ENCODE assay signal across 8 cellular contexts in the genomic region with DNA sequence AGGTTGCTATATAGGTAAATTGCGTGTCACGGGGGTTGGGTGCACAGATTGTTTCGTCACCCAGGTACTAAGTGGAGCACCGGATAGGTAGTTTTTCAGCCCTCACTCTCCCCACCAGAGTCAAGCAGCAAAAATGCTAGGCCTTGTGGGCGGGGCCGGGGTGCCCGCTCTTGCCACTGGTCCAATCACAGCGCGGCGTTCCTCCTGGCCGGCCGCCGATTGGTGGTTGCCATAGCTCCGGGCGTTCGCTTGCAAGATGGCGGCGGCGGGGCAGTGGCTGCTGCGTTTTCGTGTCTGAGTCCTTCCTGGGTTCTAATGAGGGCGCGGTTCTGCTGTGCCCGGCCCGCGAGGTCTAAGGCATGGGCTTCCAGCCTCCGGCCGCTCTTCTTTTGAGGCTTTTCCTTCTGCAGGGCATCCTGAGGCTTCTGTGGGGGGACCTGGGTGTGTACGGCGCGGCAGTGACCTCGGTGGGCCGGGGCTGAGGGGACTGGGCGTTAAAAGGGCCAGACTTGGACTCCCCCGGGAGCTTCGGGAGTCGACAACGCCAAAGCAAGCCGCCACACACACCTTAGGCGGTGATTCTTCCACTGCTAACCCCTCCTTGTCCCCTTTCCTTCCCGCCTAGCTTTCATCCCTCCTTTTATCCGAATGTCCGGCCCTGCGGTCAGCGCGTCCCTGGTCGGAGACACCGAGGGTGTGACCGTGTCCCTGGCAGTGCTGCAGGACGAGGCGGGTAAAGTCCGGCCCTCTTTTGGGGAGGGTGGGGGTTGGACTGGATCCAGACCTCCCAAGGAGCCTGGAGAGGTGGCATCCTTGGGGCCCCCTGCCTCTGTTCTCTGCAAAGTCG.
DNase-seq lines count a peak whose midpoint lies in the region; ATAC-seq lines count a peak whose summit lies in the region.

A gene (plus strand): TSS at position 232 of the 847 bp plus-strand sequence. CDS start 128 bp downstream, at position 360.

- no peaks in the 10 kb centered on the region for H3K27me3 Mint-ChIP-seq in effector memory CD8-positive, alpha-beta T cell
- no peaks in the 10 kb centered on the region for H3K27me3 Mint-ChIP-seq in memory B cell

- H3K9me3 Mint-ChIP-seq in effector memory CD8-positive, alpha-beta T cell = no peaks in the 10 kb centered on the region
- H3K9me3 Mint-ChIP-seq in memory B cell = no peaks in the 10 kb centered on the region

- H3K27ac Mint-ChIP-seq in effector memory CD8-positive, alpha-beta T cell = peak within 1 kb of the TSS; percentile 82 to 92
- peak within 1 kb of the TSS; percentile 31 for H3K27ac Mint-ChIP-seq in memory B cell

- H3K4me1 Mint-ChIP-seq in effector memory CD8-positive, alpha-beta T cell (ENCODE audit: low read depth in 2 of 2) = peaks cover 13% of the 10 kb centered on the region in 2 donors
- H3K4me1 Mint-ChIP-seq in memory B cell = peaks cover 11% of the 10 kb centered on the region

- H3K36me3 Mint-ChIP-seq in effector memory CD8-positive, alpha-beta T cell (ENCODE audit: insufficient read depth) = peaks cover 12% of the 10 kb centered on the region
- peaks cover 10% of the 10 kb centered on the region for H3K36me3 Mint-ChIP-seq in memory B cell

- ATAC-seq in GM21360 (IDR thresholded peaks at IDR 0.05; ENCODE audit: unreplicated experiment) = peak; percentile 99
- peak; percentile 100 for ATAC-seq in effector memory CD8-positive, alpha-beta T cell (replicated peaks)
- ATAC-seq in memory B cell (ENCODE audit: low read depth) = peak; percentile 100

- DNase-seq in CMK (ENCODE audit: low read depth) = peak; percentile 72
- DNase-seq in HS-5 (ENCODE audit: low read depth) = peak; percentile 64
- peak; percentile 43 for DNase-seq in NK-92 (lab: John Stamatoyannopoulos, UW; ENCODE audit: unreplicated experiment)
- peak; percentile 85 to 91 for DNase-seq in activated CD8-positive, alpha-beta memory T cell treated with anti-CD3 and anti-CD28 coated beads for 1 hour (ENCODE audit: extremely low read depth in 1 of 2, low read depth in 1 of 2)
- peak; percentile 91 to 92 (median 91) for DNase-seq in effector memory CD8-positive, alpha-beta T cell
- DNase-seq in memory B cell (ENCODE audit: low spot score in 2 of 2) = peak; percentile 84 to 89
- DNase-seq in stimulated activated CD4-positive, alpha-beta T cell treated with anti-CD3 and anti-CD28 coated beads, TNF-alpha, amount 100 ng/mL, for 48 hours (ENCODE audit: low read depth in 3 of 3) = peak; percentile 91 to 95 (median 92)

- peak within 1 kb of the TSS; percentile 86 to 92 for H3K4me3 Mint-ChIP-seq in effector memory CD8-positive, alpha-beta T cell
- H3K4me3 Mint-ChIP-seq in memory B cell = peak within 1 kb of the TSS; percentile 86

Comparison
In these comparisons a context has a peak if more than half of its experiments do, and no peak if none do; other contexts are left out.
1. Peak in every context shown above with its lines: DNase-seq and ATAC-seq.